In the genomic region with DNA sequence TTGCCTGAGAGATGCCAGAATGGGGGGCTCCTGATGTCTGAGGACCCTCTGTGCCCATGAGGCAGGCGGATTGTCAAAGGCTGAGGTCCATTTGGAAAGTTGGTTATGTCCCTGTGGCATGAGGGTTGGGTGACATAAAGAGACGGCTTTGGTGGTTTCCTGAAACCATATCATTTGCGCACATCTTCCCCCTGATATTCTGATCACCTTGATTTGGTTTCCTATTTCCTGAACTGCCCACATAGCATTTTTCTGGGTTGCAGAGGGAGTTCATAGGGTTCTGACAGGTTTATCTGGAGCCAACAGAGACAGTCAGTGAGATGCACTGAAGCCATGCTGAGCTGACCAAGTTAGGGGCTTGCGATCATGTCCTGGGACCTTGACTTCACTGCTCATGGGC, we compare ENCODE assay signal across 19 cellular contexts. TPM values are rescaled to one million over a fixed set of nuclear protein-coding genes. Genes with fewer than 3 reads are reported as not detected.
"Had no signal": no experiment of that assay in that cellular context is flagged by ENCODE, and none has a peak within 500 bp of the region (broad histone marks: within the 10 kb centered on the region; RNA-seq: fewer than 3 reads in every experiment).

No MANE protein-coding gene starts in this region.

- DNase-seq: activated CD4-positive, alpha-beta T cell treated with anti-CD3 and anti-CD28 coated beads, Interleukin-2, amount 50 U/mL, for 1 hour; activated effector memory CD4-positive, alpha-beta T cell treated with Interleukin-2 at 50 U/mL for 16 hours; activated naive CD4-positive, alpha-beta T cell treated with anti-CD3 and anti-CD28 coated beads, Interleukin-2, amount 50 U/mL, for 16 hours; activated T-cell treated with anti-CD3 and anti-CD28 coated beads, Interleukin-2, amount 50 U/mL, for 24 hours; colonic mucosa; foreskin melanocyte; stimulated activated CD4-positive, alpha-beta T cell treated with anti-CD3 and anti-CD28 coated beads, Interleukin-1b, Interleukin-23, amount 100 ng/mL, for 48 hours; thyroid gland; uterus had no signal

- H3K4me3 Mint-ChIP-seq: activated T-cell treated with anti-CD3 and anti-CD28 coated beads, Interleukin-2, amount 50 U/mL, for 24 hours; mesothelial cell of epicardium; neural crest cell had no signal

- H3K36me3 ChIP-seq: colonic mucosa, thyroid gland, uterus had no signal

- ATAC-seq: activated CD4-positive, CD25-positive, alpha-beta regulatory T cell treated with anti-CD3 and anti-CD28 coated beads, Interleukin-2, amount 50 U/mL, for 24 hours; psoas muscle; sciatic nerve had no signal

- H3K9me3 Mint-ChIP-seq: activated T-cell treated with anti-CD3 and anti-CD28 coated beads, Interleukin-2, amount 50 U/mL, for 24 hours; neural crest cell had no signal

- H3K4me3 ChIP-seq: colonic mucosa, lung, psoas muscle, thyroid gland, uterus had no signal

- H3K4me1 ChIP-seq: colonic mucosa, psoas muscle, uterus had no signal

- H3K27ac ChIP-seq: colonic mucosa, psoas muscle, thyroid gland, uterus had no signal

- H3K27ac Mint-ChIP-seq: activated T-cell treated with anti-CD3 and anti-CD28 coated beads, Interleukin-2, amount 50 U/mL, for 24 hours; mesothelial cell of epicardium had no signal

- H3K9me3 ChIP-seq: colonic mucosa, psoas muscle, thyroid gland, uterus had no signal

- H3K36me3 Mint-ChIP-seq: mesothelial cell of epicardium had no signal

- H3K27me3 ChIP-seq: colonic mucosa, thyroid gland, uterus had no signal

RNA-seq across cellular contexts. Expression of a gene that starts 15.7 kb away (rescaled TPM):
- total RNA-seq: cardiac septum, colonic mucosa, fibroblast of lung, lung, mesothelial cell of epicardium, myocyte, neural crest cell, osteocyte, psoas muscle, sciatic nerve, thyroid gland, uterus had no signal
- polyA plus RNA-seq: fibroblast of lung, lung, psoas muscle had no signal
